ENCODE assay signal across 7 cellular contexts in genomic region chr11:105077141-105077790, GRCh38. TPM values are rescaled to one million over a fixed set of nuclear protein-coding genes. Genes with fewer than 3 reads are reported as not detected.
"Had no signal": no experiment of that assay in that cellular context is flagged by ENCODE, and none has a peak within 500 bp of the region (broad histone marks: within the 10 kb centered on the region; RNA-seq: fewer than 3 reads in every experiment).

No MANE protein-coding gene starts in this region.

RNA-seq across cellular contexts. Expression of gene CARD16, which starts 32.1 kb away (rescaled TPM):
- total RNA-seq: cerebellum had no signal

RNA-seq across cellular contexts. Expression of gene CASP5, which starts 54.3 kb away (rescaled TPM):
- total RNA-seq: activated T-helper 2 cell treated with anti-CD3 and anti-CD28 coated beads, Interferon-gamma antibody, Interleukin-2, Interleukin-4, amounts not matched to agents 10 μg/mL and 5 μg/mL and 100 μg/mL, durations not matched to agents 14 hours and 24 hours and 36 hours; cerebellum; endothelial cell of umbilical vein; left lobe of liver; mesothelial cell of epicardium; thyroid gland; ureter had no signal
